In genomic region chr19:37999309-38000213, GRCh38 we compare ENCODE assay signal across 13 cellular contexts.
DNase-seq lines count a peak whose midpoint lies in the region; ATAC-seq and TF ChIP-seq lines count a peak whose summit lies in the region.
"Had no signal": no experiment of that assay in that cellular context is flagged by ENCODE, and none has a peak within 500 bp of the region (broad histone marks: within the 10 kb centered on the region; RNA-seq: fewer than 3 reads in every experiment).

No MANE protein-coding gene starts in this region.

- POLR2A ChIA-PET in activated CD4-positive, alpha-beta memory T cell treated with anti-CD3 and anti-CD28 coated beads, Interleukin-2, amount 10 ng/mL, durations not matched to agents 7 days and 5 days (lab: Charles Lee) = no interaction called here

- H4K20me1 ChIP-seq in BLaER1 treated with 17β-estradiol and CSF1 and Interleukin-3, amounts not matched to agents 10 nM and 100 nM = no peaks in the 10 kb centered on the region; a peak in 1 of 22 replicates

- H3K4me3 ChIP-seq in BLaER1 treated with 17β-estradiol and CSF1 and Interleukin-3, amounts not matched to agents 10 nM and 100 nM = peak overlapping the region in 8 of 10 experiments; percentile 6 to 37 (median 27); a peak in 11 of 20 replicates
- H3K4me3 ChIP-seq in RWPE2 (ENCODE audit: severe bottlenecking) (no peak overlapping the region), parathyroid adenoma (ENCODE audit: low read depth, low read length) (no peak overlapping the region)
- H3K4me3 ChIP-seq: body of pancreas, GM23338 had no signal

- H3K9ac ChIP-seq in BLaER1 treated with 17β-estradiol and CSF1 and Interleukin-3, amounts not matched to agents 10 nM and 100 nM = peak overlapping the region in 10 of 11 experiments; percentile 7 to 68 (median 57); a peak in 17 of 22 replicates
- H3K9ac ChIP-seq in parathyroid adenoma = no peak overlapping the region

- peaks cover 0 to 10% (median 0%) of the 10 kb centered on the region in 11 experiments; a peak in 4 of 22 replicates for H3K9me3 ChIP-seq in BLaER1 treated with 17β-estradiol and CSF1 and Interleukin-3, amounts not matched to agents 10 nM and 100 nM (replicated peaks in 1 of 11)
- H3K9me3 ChIP-seq in RWPE2 (ENCODE audit: severe bottlenecking) (no peaks in the 10 kb centered on the region), parathyroid adenoma (ENCODE audit: control insufficient read depth, low read length) (no peaks in the 10 kb centered on the region)
- H3K9me3 ChIP-seq: body of pancreas had no signal

- ATAC-seq in RWPE2 (ENCODE audit: low read depth) = peak; percentile 78
- no peak for ATAC-seq in GM21619 (IDR thresholded peaks at IDR 0.05; ENCODE audit: unreplicated experiment)
- ATAC-seq: body of pancreas, GM23338 had no signal

- CTCF ChIA-PET in activated CD4-positive, alpha-beta memory T cell treated with anti-CD3 and anti-CD28 coated beads, Interleukin-2, amount 10 ng/mL, durations not matched to agents 7 days and 5 days (lab: Charles Lee) = interaction anchor here (0.7 kb wide), 1 partner anchor 50 kb away, joined by 4 read pairs; no protein-coding TSS in a partner anchor

- H3K27ac Mint-ChIP-seq in activated CD4-positive, alpha-beta memory T cell treated with anti-CD3 and anti-CD28 coated beads, Interleukin-2, amount 10 ng/mL, durations not matched to agents 7 days and 5 days = no peak overlapping the region
- H3K27ac Mint-ChIP-seq: GM23338 had no signal

- H3K9me3 Mint-ChIP-seq in activated CD4-positive, alpha-beta memory T cell treated with anti-CD3 and anti-CD28 coated beads, Interleukin-2, amount 10 ng/mL, durations not matched to agents 7 days and 5 days = no peaks in the 10 kb centered on the region
- H3K9me3 Mint-ChIP-seq: GM23338 had no signal

- H2AFZ ChIP-seq in parathyroid adenoma = no peak overlapping the region
- H2AFZ ChIP-seq: GM23338 had no signal

- no peaks in the 10 kb centered on the region for H3K27me3 ChIP-seq in BLaER1 treated with 17β-estradiol and CSF1 and Interleukin-3, amounts not matched to agents 10 nM and 100 nM
- no peaks in the 10 kb centered on the region for H3K27me3 ChIP-seq in RWPE2 (ENCODE audit: insufficient read depth, poor library complexity, severe bottlenecking)
- H3K27me3 ChIP-seq in parathyroid adenoma (ENCODE audit: control insufficient read depth, insufficient read depth, low read length) = no peaks in the 10 kb centered on the region
- H3K27me3 ChIP-seq: body of pancreas had no signal

- no peaks in the 10 kb centered on the region for H3K4me1 Mint-ChIP-seq in activated CD4-positive, alpha-beta memory T cell treated with anti-CD3 and anti-CD28 coated beads, Interleukin-2, amount 10 ng/mL, durations not matched to agents 7 days and 5 days

- no peak overlapping the region for H3K4me3 Mint-ChIP-seq in activated CD4-positive, alpha-beta memory T cell treated with anti-CD3 and anti-CD28 coated beads, Interleukin-2, amount 10 ng/mL, durations not matched to agents 7 days and 5 days
- H3K4me3 Mint-ChIP-seq: GM23338 had no signal

- peak overlapping the region; percentile 79 to 88 (median 84) for H3K4me2 ChIP-seq in BLaER1 treated with 17β-estradiol and CSF1 and Interleukin-3, amounts not matched to agents 10 nM and 100 nM
- no peak overlapping the region for H3K4me2 ChIP-seq in parathyroid adenoma (ENCODE audit: low read length)
- H3K4me2 ChIP-seq: GM23338 had no signal

- peaks cover 7% of the 10 kb centered on the region for H3K79me2 ChIP-seq in parathyroid adenoma

- H3K36me3 ChIP-seq in BLaER1 treated with 17β-estradiol and CSF1 and Interleukin-3, amounts not matched to agents 10 nM and 100 nM = peaks cover 0 to 9% (median 5%) of the 10 kb centered on the region in 11 experiments; a peak in 5 of 22 replicates
- H3K36me3 ChIP-seq in RWPE2 (ENCODE audit: low read depth) = peaks cover 4% of the 10 kb centered on the region; the same call in 1 of the 2 replicates
- H3K36me3 ChIP-seq in parathyroid adenoma (ENCODE audit: control insufficient read depth, insufficient read depth, low read length) = no peaks in the 10 kb centered on the region

- TF ChIP-seq CTCF in RWPE2 (IDR thresholded peaks at IDR 0.05; ENCODE audit: poor library complexity, severe bottlenecking) = no peak
- TF ChIP-seq CTCF in parathyroid adenoma (IDR thresholded peaks at IDR 0.05) = no peak
- TF ChIP-seq CTCF in GM10266 (IDR thresholded peaks at IDR 0.05; ENCODE audit: control insufficient read depth, insufficient read depth, low read depth, missing control alignments) = no peak

- peaks cover 55 to 73% (median 66%) of the 10 kb centered on the region in 10 experiments for H3K4me1 ChIP-seq in BLaER1 treated with 17β-estradiol and CSF1 and Interleukin-3, amounts not matched to agents 10 nM and 100 nM
- H3K4me1 ChIP-seq in RWPE2 (ENCODE audit: insufficient read depth, poor library complexity, severe bottlenecking) (peaks cover 64% of the 10 kb centered on the region), parathyroid adenoma (peaks cover 3% of the 10 kb centered on the region)

- no peaks in the 10 kb centered on the region for H3K36me3 Mint-ChIP-seq in activated CD4-positive, alpha-beta memory T cell treated with anti-CD3 and anti-CD28 coated beads, Interleukin-2, amount 10 ng/mL, durations not matched to agents 7 days and 5 days (ENCODE audit: low read depth)

- H3K27ac ChIP-seq in BLaER1 treated with 17β-estradiol and CSF1 and Interleukin-3, amounts not matched to agents 10 nM and 100 nM = peak overlapping the region in 9 of 11 experiments; percentile 56 to 81 (median 73); a peak in 18 of 22 replicates
- peak overlapping the region; percentile 99 for H3K27ac ChIP-seq in RWPE2 (ENCODE audit: poor library complexity, severe bottlenecking)
- H3K27ac ChIP-seq in parathyroid adenoma = peak overlapping the region; percentile 51

- peak; percentile 93 for DNase-seq in RWPE2 (ENCODE audit: low spot score)
- peak; percentile 94 for DNase-seq in fibroblast of peridontal ligament (ENCODE audit: extremely low read depth)
- DNase-seq in activated CD4-positive, alpha-beta memory T cell treated with anti-CD3 and anti-CD28 coated beads, Interleukin-2, amount 10 ng/mL, durations not matched to agents 7 days and 5 days = no peak
- no peak for DNase-seq in GM10266 (ENCODE audit: extremely low spot score)
- DNase-seq in DMS 273 treated with DMSO at 0.1 percent for 48 hours (lab: John Stamatoyannopoulos, UW) = no peak
- DNase-seq: DMS53, midbrain, T-helper 9 cell had no signal

- H3K27me3 Mint-ChIP-seq in activated CD4-positive, alpha-beta memory T cell treated with anti-CD3 and anti-CD28 coated beads, Interleukin-2, amount 10 ng/mL, durations not matched to agents 7 days and 5 days = no peaks in the 10 kb centered on the region

Comparison
In these comparisons a context has a peak if more than half of its experiments do, and no peak if none do; other contexts are left out.
1. H3K4me3 ChIP-seq: peak in BLaER1 treated with 17β-estradiol and CSF1 and Interleukin-3, amounts not matched to agents 10 nM and 100 nM (8 of 10); none in RWPE2 (single experiment) and parathyroid adenoma (single experiment).
2. DNase-seq: peak in RWPE2 (single experiment) and fibroblast of peridontal ligament (single experiment); none in activated CD4-positive, alpha-beta memory T cell treated with anti-CD3 and anti-CD28 coated beads, Interleukin-2, amount 10 ng/mL, durations not matched to agents 7 days and 5 days (single experiment), GM10266 (single experiment) and DMS 273 treated with DMSO at 0.1 percent for 48 hours (single experiment).
3. Peak in every context shown above with its lines, with median percentiles within 50 percentile points of each other: H3K27ac ChIP-seq.